ENCODE assay signal across 32 cellular contexts in genomic region chr22:25232301-25232700, GRCh38. TPM values are rescaled to one million over a fixed set of nuclear protein-coding genes. Genes with fewer than 3 reads are reported as not detected.
DNase-seq lines count a peak whose midpoint lies in the region; ATAC-seq and TF ChIP-seq lines count a peak whose summit lies in the region.
"Had no signal": no experiment of that assay in that cellular context is flagged by ENCODE, and none has a peak within 500 bp of the region (broad histone marks: within the 10 kb centered on the region; RNA-seq: fewer than 3 reads in every experiment).

No MANE protein-coding gene starts in this region.

- H3K23ac ChIP-seq in IMR-90 (ENCODE audit: low read depth, low read length): no peak overlapping the region

- no peak for TF ChIP-seq RAD21 in IMR-90 (IDR thresholded peaks at IDR 0.05; ENCODE audit: low read length)

- H2AK5ac ChIP-seq in IMR-90 (ENCODE audit: low read depth, low read length): no peak overlapping the region

- no peaks in the 10 kb centered on the region for H3K4me1 ChIP-seq in IMR-90 (ENCODE audit: control insufficient read depth, insufficient read depth, low read length)
- H3K4me1 ChIP-seq: colonic mucosa, parathyroid adenoma, SJCRH30 had no signal

- H4K8ac ChIP-seq in IMR-90 (ENCODE audit: low read depth in 2 of 2, low read length in 2 of 2): no peak overlapping the region

- no CpG with 5 or more reads among the region's 5 CpGs for WGBS in IMR-90 (ENCODE audit: extremely low coverage in 2 of 2, insufficient read length in 1 of 2), 2 experiments

- H4K91ac ChIP-seq in IMR-90 (ENCODE audit: insufficient read depth, low read depth, low read length): no peak overlapping the region

- peaks cover 2% of the 10 kb centered on the region for H3K36me3 Mint-ChIP-seq in central memory CD8-positive, alpha-beta T cell (ENCODE audit: insufficient read depth)
- H3K36me3 Mint-ChIP-seq: activated CD8-positive, alpha-beta memory T cell treated with anti-CD3 and anti-CD28 coated beads, Interleukin-2, amount 10 ng/mL, durations not matched to agents 7 days and 5 days; type B pancreatic cell had no signal

- CTCF ChIA-PET in IMR-90 (lab: Yijun Ruan, JAX): no interaction called here

- H4K20me1 ChIP-seq in IMR-90 (ENCODE audit: insufficient read depth, low read length): no peaks in the 10 kb centered on the region

- no peak overlapping the region for H3K18ac ChIP-seq in IMR-90 (ENCODE audit: low read depth, low read length)

- H3K27me3 Mint-ChIP-seq in central memory CD8-positive, alpha-beta T cell: peaks cover 85% of the 10 kb centered on the region

- dilution Hi-C loops in IMR-90 (cut with HindIII; ENCODE audit: low sequenced_read_pairs, unreplicated experiment): no loop called here

- H3K27ac ChIP-seq in IMR-90 (ENCODE audit: insufficient read depth, low read length): no peak overlapping the region
- H3K27ac ChIP-seq: brain microvascular endothelial cell, C4-2B, colonic mucosa, esophagus muscularis mucosa, parathyroid adenoma, right atrium auricular region, SJCRH30, spleen had no signal

- no peak overlapping the region for H2BK5ac ChIP-seq in IMR-90 (ENCODE audit: low read depth, low read length, poor library complexity, severe bottlenecking)

- H3K9me3 Mint-ChIP-seq in central memory CD8-positive, alpha-beta T cell: no peaks in the 10 kb centered on the region
- H3K9me3 Mint-ChIP-seq: activated B cell treated with CpG ODN at 0.5 μM for 24 hours; activated naive CD8-positive, alpha-beta T cell treated with anti-CD3 and anti-CD28 coated beads, Interleukin-2, amount 50 U/mL, for 24 hours; effector memory CD8-positive, alpha-beta T cell; nephron progenitor cell; type B pancreatic cell had no signal

- H3K36me3 ChIP-seq in IMR-90 (ENCODE audit: control insufficient read depth, insufficient read depth, low read length): no peaks in the 10 kb centered on the region
- H3K36me3 ChIP-seq: brain microvascular endothelial cell, colonic mucosa, esophagus muscularis mucosa, right atrium auricular region, SJCRH30, spleen had no signal

- TF ChIP-seq POLR2A in IMR-90 (IDR thresholded peaks at IDR 0.05; ENCODE audit: low read depth, low read length): no peak

- H4K5ac ChIP-seq in IMR-90 (ENCODE audit: low read depth, low read length): no peak overlapping the region

- no peak overlapping the region for H3K9ac ChIP-seq in IMR-90 (ENCODE audit: low read depth, low read length)
- H3K9ac ChIP-seq: parathyroid adenoma had no signal

- no peaks in the 10 kb centered on the region for H3K79me1 ChIP-seq in IMR-90 (ENCODE audit: low read depth in 1 of 2, low read length in 2 of 2)

- H3K4me1 Mint-ChIP-seq in central memory CD8-positive, alpha-beta T cell: peaks cover 10% of the 10 kb centered on the region

- H2AK9ac ChIP-seq in IMR-90 (replicated peaks; ENCODE audit: low read depth, low read length, poor library complexity): no peak overlapping the region

- no peaks in the 10 kb centered on the region for H3K27me3 ChIP-seq in IMR-90 (ENCODE audit: control insufficient read depth, insufficient read depth, low read length)
- H3K27me3 ChIP-seq: brain microvascular endothelial cell, colonic mucosa, right atrium auricular region had no signal

- H2BK20ac ChIP-seq in IMR-90 (ENCODE audit: low read depth, low read length): no peak overlapping the region

- H3K56ac ChIP-seq in IMR-90 (ENCODE audit: extremely low read depth, insufficient read depth, low read length): no peak overlapping the region

- peak overlapping the region; percentile 73 for H3K27ac Mint-ChIP-seq in central memory CD8-positive, alpha-beta T cell (ENCODE audit: low read depth)
- H3K27ac Mint-ChIP-seq: activated B cell treated with CpG ODN at 0.5 μM for 24 hours; activated CD8-positive, alpha-beta memory T cell treated with anti-CD3 and anti-CD28 coated beads, Interleukin-2, amount 10 ng/mL, durations not matched to agents 7 days and 5 days; activated naive CD8-positive, alpha-beta T cell treated with anti-CD3 and anti-CD28 coated beads, Interleukin-2, amount 50 U/mL, for 24 hours; effector memory CD8-positive, alpha-beta T cell; nephron progenitor cell; type B pancreatic cell had no signal

- H3K9me1 ChIP-seq in IMR-90 (ENCODE audit: insufficient read depth, low read length): no peaks in the 10 kb centered on the region

- no peak overlapping the region for H2BK120ac ChIP-seq in IMR-90 (ENCODE audit: low read depth, low read length)

- POLR2A ChIA-PET in IMR-90 (lab: Charles Lee; ENCODE audit: unreplicated experiment): no interaction called here

- no peak overlapping the region for H3K4me2 ChIP-seq in IMR-90 (ENCODE audit: low read depth, low read length)

- in situ Hi-C loops in IMR-90 (cut with MboI; ENCODE audit: low sequenced_read_pairs): no loop called here

- intact Hi-C loops in IMR-90 (cut with micrococcal nuclease): no loop called here
- intact Hi-C loops in left colon (cut with DNase I, micrococcal nuclease): no loop called here

- no TSS peak for BruUV-seq in IMR-90 (replicated peaks; lab: Mats Ljungman, UMichigan)

- no peak overlapping the region for H3K4ac ChIP-seq in IMR-90 (ENCODE audit: low read depth, low read length)

- H3K14ac ChIP-seq in IMR-90 (replicated peaks; ENCODE audit: low read depth, low read length): no peak overlapping the region

- H3K4me3 Mint-ChIP-seq in central memory CD8-positive, alpha-beta T cell: no peak overlapping the region
- H3K4me3 Mint-ChIP-seq: activated B cell treated with CpG ODN at 0.5 μM for 24 hours; activated CD8-positive, alpha-beta memory T cell treated with anti-CD3 and anti-CD28 coated beads, Interleukin-2, amount 10 ng/mL, durations not matched to agents 7 days and 5 days; activated naive CD8-positive, alpha-beta T cell treated with anti-CD3 and anti-CD28 coated beads, Interleukin-2, amount 50 U/mL, for 24 hours; effector memory CD8-positive, alpha-beta T cell; nephron progenitor cell; type B pancreatic cell had no signal

- no peak overlapping the region for H3K4me3 ChIP-seq in IMR-90 (ENCODE audit: insufficient read depth, low read depth, low read length)
- H3K4me3 ChIP-seq: colonic mucosa, esophagus muscularis mucosa, lung, right atrium auricular region, SJCRH30, spleen had no signal

- DNase-seq in IMR-90: peak; percentile 17
- DNase-seq in central memory CD8-positive, alpha-beta T cell (ENCODE audit: low spot score in 2 of 2): no peak
- peak; percentile 9 for DNase-seq in fibroblast of the conjunctiva (ENCODE audit: low read depth)
- peak; percentile 11 for DNase-seq in stromal cell of bone marrow (ENCODE audit: low read depth)
- no peak for DNase-seq in left colon
- DNase-seq in NOMO-1 (lab: John Stamatoyannopoulos, UW; ENCODE audit: unreplicated experiment in 2 of 2): no peak
- DNase-seq: activated B cell treated with CpG ODN at 0.5 μM for 24 hours; activated CD4-positive, alpha-beta T cell treated with anti-CD3 and anti-CD28 coated beads, Interleukin-2, amount 50 U/mL, for 1 hour; activated CD8-positive, alpha-beta memory T cell treated with anti-CD3 and anti-CD28 coated beads, Interleukin-2, amount 10 ng/mL, durations not matched to agents 7 days and 5 days; activated naive CD8-positive, alpha-beta T cell treated with anti-CD3 and anti-CD28 coated beads, Interleukin-2, amount 50 U/mL, for 24 hours; activated T-cell treated with anti-CD3 and anti-CD28 coated beads, Interleukin-2, amount 50 U/mL, for 48 hours; brain microvascular endothelial cell; colonic mucosa; effector memory CD8-positive, alpha-beta T cell; NCI-H1092; NCI-H1930; NCI-H69; nephron progenitor cell; SJCRH30; spleen; stimulated activated CD4-positive, alpha-beta T cell treated with anti-CD3 and anti-CD28 coated beads, Interleukin-2, amount 100 ng/mL, for 48 hours; substantia nigra had no signal

- H3K9me3 ChIP-seq in IMR-90 (ENCODE audit: control insufficient read depth, insufficient read depth, low read length): no peaks in the 10 kb centered on the region
- H3K9me3 ChIP-seq: colonic mucosa, esophagus muscularis mucosa, right atrium auricular region, SJCRH30, spleen had no signal

- ATAC-seq in IMR-90 (ENCODE audit: low read depth) (no peak), left colon (no peak), HG03097 (IDR thresholded peaks at IDR 0.05; ENCODE audit: low FRiP score, unreplicated experiment) (no peak)
- no peak for ATAC-seq in central memory CD8-positive, alpha-beta T cell (replicated peaks; ENCODE audit: extremely low read depth, poor library complexity, severe bottlenecking)
- ATAC-seq: activated CD8-positive, alpha-beta memory T cell treated with anti-CD3 and anti-CD28 coated beads, Interleukin-2, amount 10 ng/mL, durations not matched to agents 7 days and 5 days; activated naive CD8-positive, alpha-beta T cell treated with anti-CD3 and anti-CD28 coated beads, Interleukin-2, amount 50 U/mL, for 24 hours; effector memory CD8-positive, alpha-beta T cell had no signal

- no peak overlapping the region for H2BK15ac ChIP-seq in IMR-90 (ENCODE audit: low read depth, low read length)

- H2AFZ ChIP-seq in IMR-90 (replicated peaks; ENCODE audit: low read length, poor library complexity): no peak overlapping the region
- H2AFZ ChIP-seq: parathyroid adenoma had no signal

- TF ChIP-seq CTCF in IMR-90 (conservative IDR thresholded peaks at IDR 0.05; ENCODE audit: low read depth, low read length): no peak

TF ChIP-seq in IMR-90, 13 proteins besides CTCF, POLR2A, EP300 and RAD21:
- TF ChIP-seq, protein P1, sequence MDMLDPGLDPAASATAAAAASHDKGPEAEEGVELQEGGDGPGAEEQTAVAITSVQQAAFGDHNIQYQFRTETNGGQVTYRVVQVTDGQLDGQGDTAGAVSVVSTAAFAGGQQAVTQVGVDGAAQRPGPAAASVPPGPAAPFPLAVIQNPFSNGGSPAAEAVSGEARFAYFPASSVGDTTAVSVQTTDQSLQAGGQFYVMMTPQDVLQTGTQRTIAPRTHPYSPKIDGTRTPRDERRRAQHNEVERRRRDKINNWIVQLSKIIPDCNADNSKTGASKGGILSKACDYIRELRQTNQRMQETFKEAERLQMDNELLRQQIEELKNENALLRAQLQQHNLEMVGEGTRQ (IDR thresholded peaks at IDR 0.05; ENCODE audit: low read depth, low read length): no peak
- TF ChIP-seq CEBPB (IDR thresholded peaks at IDR 0.05; ENCODE audit: low read depth, low read length): peak; percentile 59
- no peak for TF ChIP-seq BHLHE40 (IDR thresholded peaks at IDR 0.05; ENCODE audit: low read depth, low read length)

RNA-seq across cellular contexts. Expression of gene CRYBB2, which starts 12.9 kb away (rescaled TPM):
- not detected in 2 replicates for total RNA-seq in IMR-90 (2012; rRNA removed)
- not detected in 2 replicates for polyA plus RNA-seq in IMR-90 (2012; rRNA removed)
- not detected in 2 replicates for polyA plus RNA-seq in IMR-90 (2012; cell fraction: cytosol; rRNA removed)
- polyA plus RNA-seq in IMR-90 (2012; cell fraction: nucleus; rRNA removed; ENCODE audit: low replicate concordance): not detected in 2 replicates
- total RNA-seq in left colon: under 1 TPM; 0.37 to 0.67 TPM
- total RNA-seq: activated B cell treated with CpG ODN at 0.5 μM for 24 hours; activated CD8-positive, alpha-beta memory T cell treated with anti-CD3 and anti-CD28 coated beads, Interleukin-2, amount 10 ng/mL, durations not matched to agents 7 days and 5 days; colonic mucosa; kidney epithelial cell; LHCN-M2; right atrium auricular region had no signal

RNA-seq across cellular contexts. Expression of gene CRYBB3, which starts 32.6 kb away (rescaled TPM):
- total RNA-seq in IMR-90 (2012; rRNA removed) (not detected in 2 replicates), left colon (1 to 10 TPM in 1 of 2 donors, under 1 TPM in 1; 0.70 to 2.1 TPM)
- not detected in 2 replicates for polyA plus RNA-seq in IMR-90 (2012; rRNA removed)
- polyA plus RNA-seq in IMR-90 (2012; cell fraction: cytosol; rRNA removed): not detected in 2 replicates
- polyA plus RNA-seq in IMR-90 (2012; cell fraction: nucleus; rRNA removed; ENCODE audit: low replicate concordance): not detected in 2 replicates
- total RNA-seq: activated B cell treated with CpG ODN at 0.5 μM for 24 hours, esophagus muscularis mucosa, kidney epithelial cell, LHCN-M2, lung, right atrium auricular region, SJCRH30, spleen had no signal
- polyA plus RNA-seq: AG04450 had no signal

Comparison
In these comparisons a context has a peak if more than half of its experiments do, and no peak if none do; other contexts are left out.
1. DNase-seq: peak in IMR-90 (single experiment), fibroblast of the conjunctiva (single experiment) and stromal cell of bone marrow (single experiment); none in central memory CD8-positive, alpha-beta T cell (0 of 2), left colon (0 of 2) and NOMO-1 (0 of 2).